ENCODE assay signal across 1 cellular context in genomic region chr6:33172307-33173227, GRCh38.
TF ChIP-seq lines count a peak whose summit lies in the region.

No MANE protein-coding gene starts in this region.

TF ChIP-seq in GM12878, 131 proteins besides CTCF, POLR2A, EP300 and RAD21 (continues in another document):
- no peak for TF ChIP-seq RBBP5 (conservative IDR thresholded peaks at IDR 0.05)
- TF ChIP-seq CBX3 (IDR thresholded peaks at IDR 0.05; ENCODE audit: borderline replicate concordance, low read depth) = no peak
- no peak for TF ChIP-seq SUPT20H (IDR thresholded peaks at IDR 0.05; ENCODE audit: borderline replicate concordance, control insufficient read depth, low read depth, low read length)
- no peak for TF ChIP-seq ZBTB40 (IDR thresholded peaks at IDR 0.05; ENCODE audit: borderline replicate concordance)
- TF ChIP-seq MEF2B (IDR thresholded peaks at IDR 0.05; ENCODE audit: partially characterized antibody, poor library complexity, severe bottlenecking) = no peak
- no peak for TF ChIP-seq CREM (IDR thresholded peaks at IDR 0.05; ENCODE audit: low read depth)
- no peak for TF ChIP-seq SMAD5 (IDR thresholded peaks at IDR 0.05; ENCODE audit: low read depth)
- TF ChIP-seq YY1 (IDR thresholded peaks at IDR 0.05; ENCODE audit: low read depth, low read length) = 0 out of 2 replicates have a peak, but pooled peaks have one; percentile 28
- TF ChIP-seq MTA3 (IDR thresholded peaks at IDR 0.05; ENCODE audit: borderline replicate concordance, low read length) = no peak
- no peak for TF ChIP-seq TAF1 (IDR thresholded peaks at IDR 0.05; ENCODE audit: borderline replicate concordance, low read depth, low read length)
- TF ChIP-seq LARP7 (IDR thresholded peaks at IDR 0.05) = no peak
- no peak for TF ChIP-seq NR2C1 (IDR thresholded peaks at IDR 0.05)
- peak; percentile 14 for TF ChIP-seq RELA (IDR thresholded peaks at IDR 0.05; ENCODE audit: borderline replicate concordance, partially characterized antibody)
- no peak for TF ChIP-seq ZNF217 (IDR thresholded peaks at IDR 0.05)
- peak; percentile 54; the same call in 1 of the 2 replicates for TF ChIP-seq EED (IDR thresholded peaks at IDR 0.05; ENCODE audit: low read depth)
- TF ChIP-seq ZNF622 (IDR thresholded peaks at IDR 0.05) = no peak
- no peak for TF ChIP-seq KDM1A (IDR thresholded peaks at IDR 0.05; ENCODE audit: borderline replicate concordance)
- no peak for TF ChIP-seq JUNB (IDR thresholded peaks at IDR 0.05)
- TF ChIP-seq ZSCAN29 (IDR thresholded peaks at IDR 0.05) = no peak
- TF ChIP-seq RB1 (IDR thresholded peaks at IDR 0.05; ENCODE audit: borderline replicate concordance) = peak; percentile 17; the same call in 1 of the 2 replicates
- peak; percentile 68 to 74 for TF ChIP-seq IKZF2 (IDR thresholded peaks at IDR 0.05)
- no peak for TF ChIP-seq SUZ12 (IDR thresholded peaks at IDR 0.05; ENCODE audit: unreplicated experiment)
- no peak for TF ChIP-seq USF1 (IDR thresholded peaks at IDR 0.05; ENCODE audit: borderline replicate concordance, extremely low read length, insufficient read depth, low read depth, low read length)
- TF ChIP-seq REST (IDR thresholded peaks at IDR 0.05; ENCODE audit: low read depth, low read length) = no peak
- no peak for TF ChIP-seq RCOR1 (conservative IDR thresholded peaks at IDR 0.05; ENCODE audit: low read depth, low read length)
- TF ChIP-seq BHLHE40 (IDR thresholded peaks at IDR 0.05; ENCODE audit: borderline replicate concordance in 1 of 2, low read depth in 2 of 2, low read length in 1 of 2) = 0 out of 4 replicates have a peak, but pooled peaks of 1 of the 2 experiments have one; percentile 21
- TF ChIP-seq SKIL (IDR thresholded peaks at IDR 0.05; ENCODE audit: low read depth, poor library complexity, severe bottlenecking) = no peak
- no peak for TF ChIP-seq ZNF592 (IDR thresholded peaks at IDR 0.05)
- TF ChIP-seq NR2F1 (conservative IDR thresholded peaks at IDR 0.05) = peak; percentile 42; the same call in 1 of the 2 replicates
- no peak for TF ChIP-seq GABPA (IDR thresholded peaks at IDR 0.05; ENCODE audit: low read depth)
- TF ChIP-seq SREBF1 (IDR thresholded peaks at IDR 0.05; ENCODE audit: low read length) = no peak
- TF ChIP-seq RELB (IDR thresholded peaks at IDR 0.05; ENCODE audit: low read depth) = peak; percentile 50; the same call in 1 of the 2 replicates
- TF ChIP-seq E2F8 (IDR thresholded peaks at IDR 0.05; ENCODE audit: low read depth, partially characterized antibody) = no peak
- no peak for TF ChIP-seq FOXK2 (IDR thresholded peaks at IDR 0.05)
- TF ChIP-seq POLR2AphosphoS2 (IDR thresholded peaks at IDR 0.05; ENCODE audit: low read depth, low read length) = no peak
- no peak for TF ChIP-seq ELK1 (IDR thresholded peaks at IDR 0.05; ENCODE audit: low read depth, low read length)
- TF ChIP-seq HDAC2 (IDR thresholded peaks at IDR 0.05) = no peak
- TF ChIP-seq NFYA (IDR thresholded peaks at IDR 0.05; ENCODE audit: borderline replicate concordance, low read depth, low read length) = no peak
- no peak for TF ChIP-seq ZNF274 (IDR thresholded peaks at IDR 0.05; ENCODE audit: insufficient read depth, insufficient read length)
- TF ChIP-seq PAX8 (IDR thresholded peaks at IDR 0.05) = no peak
- TF ChIP-seq IKZF1 (conservative IDR thresholded peaks at IDR 0.05) = peak; percentile 75
- TF ChIP-seq ZNF207 (IDR thresholded peaks at IDR 0.05; ENCODE audit: borderline replicate concordance) = no peak
